19 cellular contexts compared by ENCODE assay signal in genomic region chr19:38019427-38019724, GRCh38.
DNase-seq lines count a peak whose midpoint lies in the region; ATAC-seq, FAIRE-seq and TF ChIP-seq lines count a peak whose summit lies in the region.
"Had no signal": no experiment of that assay in that cellular context is flagged by ENCODE, and none has a peak within 500 bp of the region (broad histone marks: within the 10 kb centered on the region; RNA-seq: fewer than 3 reads in every experiment).

No MANE protein-coding gene starts in this region.

- no peak overlapping the region for H2BK20ac ChIP-seq in IMR-90 (ENCODE audit: low read depth, low read length)

- H2BK120ac ChIP-seq in IMR-90 (ENCODE audit: low read depth, low read length) = no peak overlapping the region

- no peak overlapping the region for H2BK5ac ChIP-seq in IMR-90 (ENCODE audit: low read depth, low read length, poor library complexity, severe bottlenecking)

- no peak for TF ChIP-seq EP300 in K562 (IDR thresholded peaks at IDR 0.05; ENCODE audit: low read length)

- no peaks in the 10 kb centered on the region for H3K27me3 Mint-ChIP-seq in activated CD8-positive, alpha-beta T cell treated with anti-CD3 and anti-CD28 coated beads, Interleukin-2, amount 10 ng/mL, durations not matched to agents 7 days and 5 days (ENCODE audit: low read depth)

- H3K9ac ChIP-seq in BLaER1 treated with 17β-estradiol and CSF1 and Interleukin-3, amounts not matched to agents 10 nM and 100 nM = peak overlapping the region in 7 of 11 experiments; percentile 67 to 80 (median 77); a peak in 11 of 22 replicates
- H3K9ac ChIP-seq in IMR-90 (ENCODE audit: low read depth, low read length) = no peak overlapping the region
- no peak overlapping the region for H3K9ac ChIP-seq in K562 (ENCODE audit: insufficient read depth in 1 of 2, low read depth in 2 of 2, low read length in 2 of 2)

- H4K5ac ChIP-seq in IMR-90 (ENCODE audit: low read depth, low read length) = no peak overlapping the region

- H2AK9ac ChIP-seq in IMR-90 (replicated peaks; ENCODE audit: low read depth, low read length, poor library complexity) = peak overlapping the region; percentile 18

- H3K4me3 ChIP-seq in BLaER1 treated with 17β-estradiol and CSF1 and Interleukin-3, amounts not matched to agents 10 nM and 100 nM = no peak overlapping the region
- H3K4me3 ChIP-seq in IMR-90 (ENCODE audit: insufficient read depth, low read depth, low read length) (no peak overlapping the region), K562 (no peak overlapping the region), aorta (ENCODE audit: low read length in 2 of 2) (no peak overlapping the region)
- H3K4me3 ChIP-seq: PC-9, SJCRH30 had no signal

- no CpG with 5 or more reads among the region's 2 CpGs for WGBS in IMR-90 (ENCODE audit: extremely low coverage in 2 of 2, insufficient read length in 1 of 2), 2 experiments
- WGBS in K562 (ENCODE audit: insufficient coverage, low coverage, missing lambda C conversion rate) = 0% methylated on average over 2 of the region's 2 CpGs
- WGBS in aorta, 2 donors = 79 to 91% methylated on average over 2 of the region's 2 CpGs

- no peaks in the 10 kb centered on the region for H3K27me3 ChIP-seq in BLaER1 treated with 17β-estradiol and CSF1 and Interleukin-3, amounts not matched to agents 10 nM and 100 nM
- H3K27me3 ChIP-seq in IMR-90 (ENCODE audit: control insufficient read depth, insufficient read depth, low read length) (no peaks in the 10 kb centered on the region), K562 (ENCODE audit: control insufficient read depth in 2 of 2, insufficient read depth in 2 of 2, low read length in 2 of 2) (peaks cover 0 to 6% of the 10 kb centered on the region in 2 experiments; a peak in 3 of 5 replicates), aorta (ENCODE audit: control insufficient read depth in 1 of 2, insufficient read depth in 2 of 2, low read length in 1 of 2) (no peaks in the 10 kb centered on the region)
- H3K27me3 ChIP-seq: SJCRH30 had no signal

- dilution Hi-C loops in IMR-90 (cut with HindIII; ENCODE audit: low sequenced_read_pairs, unreplicated experiment) = no loop called here

- H3K14ac ChIP-seq in IMR-90 (replicated peaks; ENCODE audit: low read depth, low read length) = no peak overlapping the region

- H4K91ac ChIP-seq in IMR-90 (ENCODE audit: insufficient read depth, low read depth, low read length) = no peak overlapping the region

- TF ChIP-seq RAD21 in IMR-90 (IDR thresholded peaks at IDR 0.05; ENCODE audit: low read length) (no peak), K562 (CRISPR knock-in tag; conservative IDR thresholded peaks at IDR 0.05 in 1 of 2, IDR thresholded peaks at IDR 0.05 in 1 of 2) (no peak)

- no peak overlapping the region for H3K56ac ChIP-seq in IMR-90 (ENCODE audit: extremely low read depth, insufficient read depth, low read length)

- peak overlapping the region; percentile 72 to 93 (median 84); a peak in 21 of 22 replicates for H3K4me2 ChIP-seq in BLaER1 treated with 17β-estradiol and CSF1 and Interleukin-3, amounts not matched to agents 10 nM and 100 nM
- H3K4me2 ChIP-seq in IMR-90 (ENCODE audit: low read depth, low read length) (no peak overlapping the region), K562 (ENCODE audit: insufficient read depth, low read length) (no peak overlapping the region)
- H3K4me2 ChIP-seq: PC-9 had no signal

- no peaks in the 10 kb centered on the region for H4K20me1 ChIP-seq in BLaER1 treated with 17β-estradiol and CSF1 and Interleukin-3, amounts not matched to agents 10 nM and 100 nM
- H4K20me1 ChIP-seq in IMR-90 (ENCODE audit: insufficient read depth, low read length) (peaks cover 3% of the 10 kb centered on the region; the same call in 1 of the 2 replicates), K562 (replicated peaks; ENCODE audit: control insufficient read depth, insufficient read depth, low read length) (no peaks in the 10 kb centered on the region)

- peaks cover 59 to 100% (median 95%) of the 10 kb centered on the region in 10 experiments for H3K4me1 ChIP-seq in BLaER1 treated with 17β-estradiol and CSF1 and Interleukin-3, amounts not matched to agents 10 nM and 100 nM
- peaks cover 7% of the 10 kb centered on the region; the same call in 1 of the 2 replicates for H3K4me1 ChIP-seq in IMR-90 (ENCODE audit: control insufficient read depth, insufficient read depth, low read length)
- H3K4me1 ChIP-seq in K562 (replicated peaks in 1 of 2; ENCODE audit: control insufficient read depth in 2 of 2, insufficient read depth in 2 of 2, low read length in 2 of 2) = no peaks in the 10 kb centered on the region
- no peaks in the 10 kb centered on the region for H3K4me1 ChIP-seq in aorta (ENCODE audit: control insufficient read depth in 1 of 2, insufficient read depth in 2 of 2, low read length in 2 of 2)
- H3K4me1 ChIP-seq: SJCRH30 had no signal

- no peak overlapping the region for H3K4me3 Mint-ChIP-seq in activated CD8-positive, alpha-beta T cell treated with anti-CD3 and anti-CD28 coated beads, Interleukin-2, amount 10 ng/mL, durations not matched to agents 7 days and 5 days
- H3K4me3 Mint-ChIP-seq: CD14-positive monocyte, H9 had no signal

- H3K36me3 Mint-ChIP-seq in activated CD8-positive, alpha-beta T cell treated with anti-CD3 and anti-CD28 coated beads, Interleukin-2, amount 10 ng/mL, durations not matched to agents 7 days and 5 days (ENCODE audit: low read depth) = no peaks in the 10 kb centered on the region

- peak overlapping the region in 9 of 11 experiments; percentile 51 to 88 (median 84); a peak in 19 of 22 replicates for H3K27ac ChIP-seq in BLaER1 treated with 17β-estradiol and CSF1 and Interleukin-3, amounts not matched to agents 10 nM and 100 nM
- H3K27ac ChIP-seq in IMR-90 (ENCODE audit: insufficient read depth, low read length) = no peak overlapping the region
- H3K27ac ChIP-seq in K562 (ENCODE audit: extremely low read depth, low read depth, low read length) = no peak overlapping the region
- H3K27ac ChIP-seq in aorta (ENCODE audit: low read depth in 1 of 2, low read length in 2 of 2) = no peak overlapping the region
- H3K27ac ChIP-seq: PC-9, RWPE1, SJCRH30 had no signal

- H4K8ac ChIP-seq in IMR-90 (ENCODE audit: low read depth in 2 of 2, low read length in 2 of 2) = no peak overlapping the region

- no peak overlapping the region for H2BK15ac ChIP-seq in IMR-90 (ENCODE audit: low read depth, low read length)

- no peaks in the 10 kb centered on the region for H3K36me3 ChIP-seq in BLaER1 treated with 17β-estradiol and CSF1 and Interleukin-3, amounts not matched to agents 10 nM and 100 nM
- H3K36me3 ChIP-seq in IMR-90 (ENCODE audit: control insufficient read depth, insufficient read depth, low read length) = no peaks in the 10 kb centered on the region
- no peaks in the 10 kb centered on the region for H3K36me3 ChIP-seq in K562 (ENCODE audit: control insufficient read depth, insufficient read depth, low read length)
- no peaks in the 10 kb centered on the region for H3K36me3 ChIP-seq in aorta (ENCODE audit: control insufficient read depth in 1 of 2, insufficient read depth in 2 of 2, low read length in 1 of 2)
- H3K36me3 ChIP-seq: SJCRH30 had no signal

- BruUV-seq in IMR-90 (replicated peaks; lab: Mats Ljungman, UMichigan) (no TSS peak), K562 (replicated peaks; lab: Mats Ljungman, UMichigan) (no TSS peak)

- POLR2A ChIA-PET in IMR-90 (lab: Charles Lee; ENCODE audit: unreplicated experiment) (no interaction called here), K562 (lab: Yijun Ruan, JAX) (interaction anchor here (1.7 to 3.0 kb wide), 3 partner anchors 9 to 15 kb away, joined by 3 to 10 read pairs (median 7); no protein-coding TSS in a partner anchor)
- POLR2A ChIA-PET in activated CD8-positive, alpha-beta T cell treated with anti-CD3 and anti-CD28 coated beads, Interleukin-2, amount 10 ng/mL, durations not matched to agents 7 days and 5 days (lab: Charles Lee) = interaction anchor here (0.6 kb wide), 1 partner anchor 21 kb away, joined by 3 read pairs; no protein-coding TSS in a partner anchor

- H2AFZ ChIP-seq in IMR-90 (replicated peaks; ENCODE audit: low read length, poor library complexity) = no peak overlapping the region
- H2AFZ ChIP-seq in K562 (ENCODE audit: low read depth, low read length) = no peak overlapping the region
- H2AFZ ChIP-seq: PC-9 had no signal

- H3K18ac ChIP-seq in IMR-90 (ENCODE audit: low read depth, low read length) = no peak overlapping the region

- no peaks in the 10 kb centered on the region for H3K79me2 ChIP-seq in K562 (ENCODE audit: control insufficient read depth, insufficient read depth, low read length)

- H3K4me1 Mint-ChIP-seq in activated CD8-positive, alpha-beta T cell treated with anti-CD3 and anti-CD28 coated beads, Interleukin-2, amount 10 ng/mL, durations not matched to agents 7 days and 5 days (ENCODE audit: low read depth) = no peaks in the 10 kb centered on the region

- no peak for ATAC-seq in IMR-90 (ENCODE audit: low read depth)
- no peak for ATAC-seq in K562
- no peak for ATAC-seq in activated CD8-positive, alpha-beta T cell treated with anti-CD3 and anti-CD28 coated beads, Interleukin-2, amount 10 ng/mL, durations not matched to agents 7 days and 5 days
- ATAC-seq in aorta (ENCODE audit: low FRiP score) = no peak
- ATAC-seq in GM18868 (IDR thresholded peaks at IDR 0.05; ENCODE audit: unreplicated experiment) = no peak

- CTCF ChIA-PET in IMR-90 (lab: Yijun Ruan, JAX) (interaction anchor here (0.5 kb wide), 1 partner anchor 93 kb away, joined by 3 read pairs; no protein-coding TSS in a partner anchor), K562 (lab: Yijun Ruan, JAX; ENCODE audit: low intra/inter-chr PET ratio) (no interaction called here)
- CTCF ChIA-PET in activated CD8-positive, alpha-beta T cell treated with anti-CD3 and anti-CD28 coated beads, Interleukin-2, amount 10 ng/mL, durations not matched to agents 7 days and 5 days (lab: Charles Lee) = interaction anchor here (1.0 kb wide), 1 partner anchor 23 kb away, joined by 3 read pairs; no protein-coding TSS in a partner anchor

- TF ChIP-seq POLR2A in IMR-90 (IDR thresholded peaks at IDR 0.05; ENCODE audit: low read depth, low read length) (no peak), K562 (conservative IDR thresholded peaks at IDR 0.05) (no peak)

- H3K79me1 ChIP-seq in IMR-90 (ENCODE audit: low read depth in 1 of 2, low read length in 2 of 2) = peaks cover 41 to 91% of the 10 kb centered on the region in 2 experiments

- DNase-seq in IMR-90 = no peak
- DNase-seq in K562 (ENCODE audit: extremely low read depth in 1 of 4, low spot score in 3 of 4) = no peak
- DNase-seq in posterior vena cava (ENCODE audit: low spot score) = peak; percentile 52
- DNase-seq in activated CD8-positive, alpha-beta T cell treated with anti-CD3 and anti-CD28 coated beads, Interleukin-2, amount 10 ng/mL, durations not matched to agents 7 days and 5 days = no peak
- no peak for DNase-seq in head of caudate nucleus
- DNase-seq in aorta = no peak
- DNase-seq: DMS79, H9, KG1, NCI-H1417 treated with DMSO at 0.1 percent for 48 hours, NCI-H187 treated with DMSO at 0.1 percent for 48 hours, NCI-H226, NCI-H524, PC-9, SJCRH30 had no signal

- TF ChIP-seq CTCF in IMR-90 (conservative IDR thresholded peaks at IDR 0.05; ENCODE audit: low read depth, low read length) (no peak), K562 (IDR thresholded peaks at IDR 0.05 in 2 of 3, conservative IDR thresholded peaks at IDR 0.05 in 1 of 3; ENCODE audit: insufficient read depth in 2 of 3, low read depth in 1 of 3, low read length in 3 of 3) (no peak)

- FAIRE-seq in K562 (lab: Jason Lieb, UNC) = no peak

- H3K23ac ChIP-seq in IMR-90 (ENCODE audit: low read depth, low read length) = 0 out of 2 replicates have a peak overlapping the region, but pooled peaks have one; percentile 17

- no peak overlapping the region for H3K4ac ChIP-seq in IMR-90 (ENCODE audit: low read depth, low read length)

- in situ Hi-C loops in IMR-90 (cut with MboI; ENCODE audit: low sequenced_read_pairs) = no loop called here
- in situ Hi-C loops in K562 (cut with MboI) = no loop called here

- no peaks in the 10 kb centered on the region for H3K9me3 Mint-ChIP-seq in activated CD8-positive, alpha-beta T cell treated with anti-CD3 and anti-CD28 coated beads, Interleukin-2, amount 10 ng/mL, durations not matched to agents 7 days and 5 days (ENCODE audit: insufficient read depth)
- H3K9me3 Mint-ChIP-seq: CD14-positive monocyte, H9 had no signal

- intact Hi-C loops in IMR-90 (cut with micrococcal nuclease) = no loop called here
- intact Hi-C loops in K562 (cut with micrococcal nuclease) = no loop called here
- intact Hi-C loops in posterior vena cava (cut with DNase I) = no loop called here
- intact Hi-C loops in head of caudate nucleus (cut with DNase I) = no loop called here
- intact Hi-C loops in aorta (cut with DNase I) = no loop called here

- H3K9me1 ChIP-seq in IMR-90 (ENCODE audit: insufficient read depth, low read length) = peaks cover 34% of the 10 kb centered on the region
- H3K9me1 ChIP-seq in K562 (ENCODE audit: control insufficient read depth, insufficient read depth, low read length) = no peaks in the 10 kb centered on the region

- no peak overlapping the region for H3K27ac Mint-ChIP-seq in activated CD8-positive, alpha-beta T cell treated with anti-CD3 and anti-CD28 coated beads, Interleukin-2, amount 10 ng/mL, durations not matched to agents 7 days and 5 days
- H3K27ac Mint-ChIP-seq: CD14-positive monocyte had no signal

- no peak overlapping the region; the same call in 1 of the 2 replicates for H2AK5ac ChIP-seq in IMR-90 (ENCODE audit: low read depth, low read length)

- no peaks in the 10 kb centered on the region for H3K9me3 ChIP-seq in BLaER1 treated with 17β-estradiol and CSF1 and Interleukin-3, amounts not matched to agents 10 nM and 100 nM (replicated peaks in 1 of 11)
- H3K9me3 ChIP-seq in IMR-90 (ENCODE audit: control insufficient read depth, insufficient read depth, low read length) (no peaks in the 10 kb centered on the region), K562 (replicated peaks; ENCODE audit: control insufficient read depth, insufficient read depth, low read depth, low read length) (no peaks in the 10 kb centered on the region), aorta (ENCODE audit: control insufficient read depth, low read length) (no peaks in the 10 kb centered on the region)
- H3K9me3 ChIP-seq: SJCRH30 had no signal

Comparison
In these comparisons a context has a peak if more than half of its experiments do, and no peak if none do; other contexts are left out.
1. H3K27ac ChIP-seq: peak in BLaER1 treated with 17β-estradiol and CSF1 and Interleukin-3, amounts not matched to agents 10 nM and 100 nM (9 of 11); none in IMR-90 (single experiment), K562 (single experiment) and aorta (0 of 2).
2. H3K4me2 ChIP-seq: peak in BLaER1 treated with 17β-estradiol and CSF1 and Interleukin-3, amounts not matched to agents 10 nM and 100 nM (11 of 11); none in IMR-90 (single experiment) and K562 (single experiment).
3. H3K9ac ChIP-seq: peak in BLaER1 treated with 17β-estradiol and CSF1 and Interleukin-3, amounts not matched to agents 10 nM and 100 nM (7 of 11); none in IMR-90 (single experiment) and K562 (0 of 2).